In the genomic region with DNA sequence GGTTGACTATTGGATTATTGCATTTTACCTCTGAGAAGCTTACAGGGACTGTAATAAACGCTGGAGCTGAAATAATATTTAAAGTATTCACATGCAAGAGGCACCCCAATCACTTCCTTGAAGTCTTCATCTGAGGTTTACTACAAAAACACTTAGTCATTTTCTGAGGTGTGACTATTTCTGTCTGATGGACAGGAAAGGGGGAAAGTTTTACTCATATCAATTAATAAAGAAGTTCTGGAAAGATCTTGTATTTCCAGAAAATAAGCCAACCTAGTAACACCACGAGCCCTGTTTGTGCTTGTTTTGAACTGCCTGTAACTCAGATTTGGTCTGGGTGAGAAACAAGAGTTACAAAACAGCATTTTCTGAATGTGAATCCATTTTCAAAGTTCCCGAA, we compare ENCODE assay signal across 22 cellular contexts.
DNase-seq lines count a peak whose midpoint lies in the region; ATAC-seq and TF ChIP-seq lines count a peak whose summit lies in the region.
"Had no signal": no experiment of that assay in that cellular context is flagged by ENCODE, and none has a peak within 500 bp of the region (broad histone marks: within the 10 kb centered on the region; RNA-seq: fewer than 3 reads in every experiment).

No MANE protein-coding gene starts in this region.

- peak overlapping the region; percentile 20 for H3K27ac Mint-ChIP-seq in activated CD4-positive, alpha-beta T cell treated with anti-CD3 and anti-CD28 coated beads, Interleukin-2, amount 10 ng/mL, durations not matched to agents 7 days and 5 days
- H3K27ac Mint-ChIP-seq in activated T-helper 1 cell treated with anti-CD3 and anti-CD28 coated beads, Interleukin-12 subunit alpha, Interleukin-12 subunit beta, Interleukin-2, Interleukin-4 antibody, amounts not matched to agents 30 ng/mL and 10 ng/mL and 1 ng/mL, durations not matched to agents 14 hours and 24 hours and 36 hours, result peak overlapping the region; percentile 92
- no peak overlapping the region for H3K27ac Mint-ChIP-seq in WTC11
- H3K27ac Mint-ChIP-seq: stimulated activated memory B cell treated with anti-CD40 and anti-IgM and Interleukin-4, amounts not matched to agents 10 μg/mL and 1 μg/mL and 100 μg/mL, for 72 hours had no signal

- peaks cover 4% of the 10 kb centered on the region for H3K9me3 Mint-ChIP-seq in activated CD4-positive, alpha-beta T cell treated with anti-CD3 and anti-CD28 coated beads, Interleukin-2, amount 10 ng/mL, durations not matched to agents 7 days and 5 days
- H3K9me3 Mint-ChIP-seq in activated T-helper 1 cell treated with anti-CD3 and anti-CD28 coated beads, Interleukin-12 subunit alpha, Interleukin-12 subunit beta, Interleukin-2, Interleukin-4 antibody, amounts not matched to agents 30 ng/mL and 10 ng/mL and 1 ng/mL, durations not matched to agents 14 hours and 24 hours and 36 hours, result peaks cover 9% of the 10 kb centered on the region
- H3K9me3 Mint-ChIP-seq in WTC11, result peaks cover 4% of the 10 kb centered on the region; the same call in 1 of the 2 replicates
- H3K9me3 Mint-ChIP-seq: CD8-positive, alpha-beta memory T cell; stimulated activated memory B cell treated with anti-CD40 and anti-IgM and Interleukin-4, amounts not matched to agents 10 μg/mL and 1 μg/mL and 100 μg/mL, for 72 hours had no signal

- POLR2A ChIA-PET in activated CD4-positive, alpha-beta T cell treated with anti-CD3 and anti-CD28 coated beads, Interleukin-2, amount 10 ng/mL, durations not matched to agents 7 days and 5 days (lab: Charles Lee), result interaction anchor here (0.9 kb wide), 1 partner anchor 170 kb away, joined by 5 read pairs; no protein-coding TSS in a partner anchor
- POLR2A ChIA-PET in WTC11 (lab: Charles Lee), result no interaction called here

- peak overlapping the region; percentile 22 for H3K27ac ChIP-seq in KOPT-K1 (ENCODE audit: low read depth, low read length, poor library complexity, severe bottlenecking)
- H3K27ac ChIP-seq: dorsolateral prefrontal cortex, thoracic aorta, uterus had no signal

- no peak for ATAC-seq in WTC11
- ATAC-seq in GM21825 (IDR thresholded peaks at IDR 0.05; ENCODE audit: unreplicated experiment), result no peak
- ATAC-seq in HG03439 (IDR thresholded peaks at IDR 0.05; ENCODE audit: unreplicated experiment), result no peak
- ATAC-seq: HCT116; left colon; stimulated activated memory B cell treated with anti-CD40 and anti-IgM and Interleukin-4, amounts not matched to agents 10 μg/mL and 1 μg/mL and 100 μg/mL, for 72 hours had no signal

- CTCF ChIA-PET in activated CD4-positive, alpha-beta T cell treated with anti-CD3 and anti-CD28 coated beads, Interleukin-2, amount 10 ng/mL, durations not matched to agents 7 days and 5 days (lab: Charles Lee), result interaction anchor here (0.7 to 1.5 kb wide), 5 partner anchors 11 to 197 kb away, joined by 3 to 4 read pairs (median 4); no protein-coding TSS in a partner anchor
- CTCF ChIA-PET in WTC11 (lab: Charles Lee), result no interaction called here

- no peak overlapping the region for H3K4me3 Mint-ChIP-seq in activated CD4-positive, alpha-beta T cell treated with anti-CD3 and anti-CD28 coated beads, Interleukin-2, amount 10 ng/mL, durations not matched to agents 7 days and 5 days
- H3K4me3 Mint-ChIP-seq in activated T-helper 1 cell treated with anti-CD3 and anti-CD28 coated beads, Interleukin-12 subunit alpha, Interleukin-12 subunit beta, Interleukin-2, Interleukin-4 antibody, amounts not matched to agents 30 ng/mL and 10 ng/mL and 1 ng/mL, durations not matched to agents 14 hours and 24 hours and 36 hours, result peak overlapping the region; percentile 41
- no peak overlapping the region for H3K4me3 Mint-ChIP-seq in WTC11
- H3K4me3 Mint-ChIP-seq: stimulated activated memory B cell treated with anti-CD40 and anti-IgM and Interleukin-4, amounts not matched to agents 10 μg/mL and 1 μg/mL and 100 μg/mL, for 72 hours had no signal

- no peak for DNase-seq in activated CD4-positive, alpha-beta T cell treated with anti-CD3 and anti-CD28 coated beads, Interleukin-2, amount 10 ng/mL, durations not matched to agents 7 days and 5 days
- no peak for DNase-seq in activated CD4-positive, alpha-beta T cell treated with anti-CD3 and anti-CD28 coated beads for 48 hours
- DNase-seq in activated T-helper 1 cell treated with anti-CD3 and anti-CD28 coated beads, Interleukin-12 subunit alpha, Interleukin-12 subunit beta, Interleukin-2, Interleukin-4 antibody, amounts not matched to agents 30 ng/mL and 10 ng/mL and 1 ng/mL, durations not matched to agents 14 hours and 24 hours and 36 hours (ENCODE audit: low spot score), result no peak
- DNase-seq in kidney glomerular epithelial cell (lab: John Stamatoyannopoulos, UW) (peak; percentile 3), WTC11 (ENCODE audit: low spot score) (no peak)
- DNase-seq: AML-193; CD8-positive, alpha-beta memory T cell; dorsolateral prefrontal cortex; left colon; mesenchymal stem cell; NCI-H1092; NCI-H2029; NCI-H2227 treated with DMSO at 0.1 percent for 48 hours; NCI-H774; nucleus accumbens; uterus had no signal

- peaks cover 6% of the 10 kb centered on the region for H3K36me3 Mint-ChIP-seq in activated CD4-positive, alpha-beta T cell treated with anti-CD3 and anti-CD28 coated beads, Interleukin-2, amount 10 ng/mL, durations not matched to agents 7 days and 5 days (ENCODE audit: low read depth)
- H3K36me3 Mint-ChIP-seq in activated T-helper 1 cell treated with anti-CD3 and anti-CD28 coated beads, Interleukin-12 subunit alpha, Interleukin-12 subunit beta, Interleukin-2, Interleukin-4 antibody, amounts not matched to agents 30 ng/mL and 10 ng/mL and 1 ng/mL, durations not matched to agents 14 hours and 24 hours and 36 hours (ENCODE audit: low read depth), result peaks cover 7% of the 10 kb centered on the region
- no peaks in the 10 kb centered on the region for H3K36me3 Mint-ChIP-seq in WTC11
- H3K36me3 Mint-ChIP-seq: CD8-positive, alpha-beta memory T cell; stimulated activated memory B cell treated with anti-CD40 and anti-IgM and Interleukin-4, amounts not matched to agents 10 μg/mL and 1 μg/mL and 100 μg/mL, for 72 hours had no signal

- intact Hi-C loops in activated T-helper 1 cell treated with anti-CD3 and anti-CD28 coated beads, Interleukin-12 subunit alpha, Interleukin-12 subunit beta, Interleukin-2, Interleukin-4 antibody, amounts not matched to agents 30 ng/mL and 10 ng/mL and 1 ng/mL, durations not matched to agents 14 hours and 24 hours and 36 hours (cut with micrococcal nuclease), result loop anchor here (1.0 kb wide), 4 partner anchors 22 to 101 kb away; no protein-coding TSS in a partner anchor

- no peaks in the 10 kb centered on the region for H3K27me3 Mint-ChIP-seq in activated CD4-positive, alpha-beta T cell treated with anti-CD3 and anti-CD28 coated beads, Interleukin-2, amount 10 ng/mL, durations not matched to agents 7 days and 5 days
- no peaks in the 10 kb centered on the region for H3K27me3 Mint-ChIP-seq in activated T-helper 1 cell treated with anti-CD3 and anti-CD28 coated beads, Interleukin-12 subunit alpha, Interleukin-12 subunit beta, Interleukin-2, Interleukin-4 antibody, amounts not matched to agents 30 ng/mL and 10 ng/mL and 1 ng/mL, durations not matched to agents 14 hours and 24 hours and 36 hours (ENCODE audit: insufficient read depth)
- H3K27me3 Mint-ChIP-seq in WTC11 (ENCODE audit: low read depth), result no peaks in the 10 kb centered on the region
- H3K27me3 Mint-ChIP-seq: CD8-positive, alpha-beta memory T cell had no signal

- H3K9me3 ChIP-seq in KOPT-K1 (ENCODE audit: insufficient read depth, low read length, poor library complexity, severe bottlenecking), result no peaks in the 10 kb centered on the region
- H3K9me3 ChIP-seq: thoracic aorta, uterus had no signal

- no peaks in the 10 kb centered on the region for H3K36me3 ChIP-seq in KOPT-K1 (ENCODE audit: insufficient read depth, low read length)
- H3K36me3 ChIP-seq: thoracic aorta, uterus had no signal

- H3K4me1 Mint-ChIP-seq in activated CD4-positive, alpha-beta T cell treated with anti-CD3 and anti-CD28 coated beads, Interleukin-2, amount 10 ng/mL, durations not matched to agents 7 days and 5 days, result peaks cover 46% of the 10 kb centered on the region
- H3K4me1 Mint-ChIP-seq in activated T-helper 1 cell treated with anti-CD3 and anti-CD28 coated beads, Interleukin-12 subunit alpha, Interleukin-12 subunit beta, Interleukin-2, Interleukin-4 antibody, amounts not matched to agents 30 ng/mL and 10 ng/mL and 1 ng/mL, durations not matched to agents 14 hours and 24 hours and 36 hours (ENCODE audit: low read depth), result peaks cover 73% of the 10 kb centered on the region
- H3K4me1 Mint-ChIP-seq in WTC11, result peaks cover 11% of the 10 kb centered on the region
- H3K4me1 Mint-ChIP-seq: stimulated activated memory B cell treated with anti-CD40 and anti-IgM and Interleukin-4, amounts not matched to agents 10 μg/mL and 1 μg/mL and 100 μg/mL, for 72 hours had no signal

- TF ChIP-seq CTCF in WTC11 (IDR thresholded peaks at IDR 0.05), result no peak

TF ChIP-seq in WTC11, 78 proteins besides CTCF, POLR2A, EP300 and RAD21 (continues in another document):
- TF ChIP-seq FOXP1 (CRISPR knock-in tag; IDR thresholded peaks at IDR 0.05; ENCODE audit: borderline replicate concordance), result no peak
- TF ChIP-seq ZNF671 (CRISPR knock-in tag; IDR thresholded peaks at IDR 0.05), result no peak
- TF ChIP-seq ZNF396 (CRISPR knock-in tag; IDR thresholded peaks at IDR 0.05; ENCODE audit: borderline replicate concordance), result no peak
- TF ChIP-seq, protein P1, sequence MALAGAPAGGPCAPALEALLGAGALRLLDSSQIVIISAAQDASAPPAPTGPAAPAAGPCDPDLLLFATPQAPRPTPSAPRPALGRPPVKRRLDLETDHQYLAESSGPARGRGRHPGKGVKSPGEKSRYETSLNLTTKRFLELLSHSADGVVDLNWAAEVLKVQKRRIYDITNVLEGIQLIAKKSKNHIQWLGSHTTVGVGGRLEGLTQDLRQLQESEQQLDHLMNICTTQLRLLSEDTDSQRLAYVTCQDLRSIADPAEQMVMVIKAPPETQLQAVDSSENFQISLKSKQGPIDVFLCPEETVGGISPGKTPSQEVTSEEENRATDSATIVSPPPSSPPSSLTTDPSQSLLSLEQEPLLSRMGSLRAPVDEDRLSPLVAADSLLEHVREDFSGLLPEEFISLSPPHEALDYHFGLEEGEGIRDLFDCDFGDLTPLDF (CRISPR knock-in tag; IDR thresholded peaks at IDR 0.05), result no peak
- no peak for TF ChIP-seq ZNF416 (CRISPR knock-in tag; IDR thresholded peaks at IDR 0.05)
- TF ChIP-seq SMAD4 (CRISPR knock-in tag; IDR thresholded peaks at IDR 0.05), result no peak
- TF ChIP-seq, protein P2, sequence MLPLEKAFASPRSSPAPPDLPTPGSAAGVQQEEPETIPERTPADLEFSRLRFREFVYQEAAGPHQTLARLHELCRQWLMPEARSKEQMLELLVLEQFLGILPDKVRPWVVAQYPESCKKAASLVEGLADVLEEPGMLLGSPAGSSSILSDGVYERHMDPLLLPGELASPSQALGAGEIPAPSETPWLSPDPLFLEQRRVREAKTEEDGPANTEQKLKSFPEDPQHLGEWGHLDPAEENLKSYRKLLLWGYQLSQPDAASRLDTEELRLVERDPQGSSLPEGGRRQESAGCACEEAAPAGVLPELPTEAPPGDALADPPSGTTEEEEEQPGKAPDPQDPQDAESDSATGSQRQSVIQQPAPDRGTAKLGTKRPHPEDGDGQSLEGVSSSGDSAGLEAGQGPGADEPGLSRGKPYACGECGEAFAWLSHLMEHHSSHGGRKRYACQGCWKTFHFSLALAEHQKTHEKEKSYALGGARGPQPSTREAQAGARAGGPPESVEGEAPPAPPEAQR (CRISPR knock-in tag; IDR thresholded peaks at IDR 0.05), result no peak
